8 cellular contexts compared by ENCODE assay signal in the genomic region with DNA sequence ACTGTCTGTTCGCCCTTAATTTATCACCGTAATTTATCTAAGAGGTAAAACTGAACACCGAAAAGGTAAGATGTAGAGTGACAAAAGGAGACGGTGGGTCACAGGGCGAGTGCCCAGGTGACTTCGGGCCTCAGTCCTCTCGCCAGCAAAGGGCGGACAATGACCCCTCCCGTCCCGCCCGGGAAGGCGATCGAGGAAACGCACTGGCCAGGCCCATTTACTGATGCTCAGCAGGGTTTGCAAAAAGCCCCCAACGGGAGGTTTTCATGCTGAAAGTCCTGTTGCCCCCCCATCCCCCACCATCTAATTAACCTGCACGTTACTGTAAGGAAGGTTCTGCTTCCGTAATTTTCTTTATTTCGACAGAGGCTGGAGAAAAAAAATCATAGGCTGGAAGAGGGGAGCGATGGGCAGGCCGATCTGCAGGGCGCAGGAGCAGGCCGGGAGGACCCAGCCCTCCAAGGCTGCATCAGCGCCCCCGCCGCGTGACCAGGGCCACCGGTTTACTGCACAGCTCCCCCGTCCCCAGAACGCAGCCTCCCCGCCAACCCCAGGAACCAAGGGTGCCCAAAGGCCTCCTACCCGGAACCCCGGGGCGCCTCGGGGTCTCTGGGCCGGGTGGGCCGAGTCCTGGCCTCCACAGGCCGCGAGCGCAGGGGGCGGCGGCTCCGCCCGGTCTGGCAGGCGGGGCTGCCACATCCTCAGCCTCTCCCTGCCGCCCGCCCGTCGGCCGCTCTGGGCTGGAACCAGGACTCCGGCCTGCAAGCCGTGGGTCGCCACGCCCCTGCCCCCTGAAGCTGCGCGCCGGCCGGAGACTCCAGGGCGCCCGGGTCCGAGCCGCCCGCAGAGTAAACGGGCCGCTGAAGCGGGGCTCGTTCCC. TPM values are rescaled to one million over a fixed set of nuclear protein-coding genes. Genes with fewer than 3 reads are reported as not detected.
A peak's percentile ranks its signal among the peaks of the same experiment; 100 is the strongest.
DNase-seq lines count a peak whose midpoint lies in the region; ATAC-seq and TF ChIP-seq lines count a peak whose summit lies in the region.

No MANE protein-coding gene starts in this region.

- H3K9me3 Mint-ChIP-seq in naive thymus-derived CD8-positive, alpha-beta T cell = no peaks in the 10 kb centered on the region
- H3K9me3 Mint-ChIP-seq in stimulated activated naive CD8-positive, alpha-beta T cell treated with anti-CD3 and anti-CD28 coated beads, Interleukin-15, amount 100 ng/mL, for 72 hours = no peaks in the 10 kb centered on the region

- peak; percentile 34 for ATAC-seq in HG03103 (IDR thresholded peaks at IDR 0.05; ENCODE audit: low read depth, unreplicated experiment)
- peak; percentile 29 to 38 for ATAC-seq in naive thymus-derived CD8-positive, alpha-beta T cell
- peak; percentile 60 for ATAC-seq in stimulated activated naive CD8-positive, alpha-beta T cell treated with anti-CD3 and anti-CD28 coated beads, Interleukin-15, amount 100 ng/mL, for 72 hours

- H3K4me3 Mint-ChIP-seq in naive thymus-derived CD8-positive, alpha-beta T cell = peak overlapping the region; percentile 74 to 92 (median 82)
- peak overlapping the region; percentile 87 to 88 for H3K4me3 Mint-ChIP-seq in stimulated activated naive CD8-positive, alpha-beta T cell treated with anti-CD3 and anti-CD28 coated beads, Interleukin-15, amount 100 ng/mL, for 72 hours

- H3K27me3 Mint-ChIP-seq in naive thymus-derived CD8-positive, alpha-beta T cell = peaks cover 0 to 11% (median 7%) of the 10 kb centered on the region in 5 donors
- peaks cover 26% of the 10 kb centered on the region for H3K27me3 Mint-ChIP-seq in stimulated activated naive CD8-positive, alpha-beta T cell treated with anti-CD3 and anti-CD28 coated beads, Interleukin-15, amount 100 ng/mL, for 72 hours

- peak; percentile 1 for TF ChIP-seq CTCF in fibroblast of pulmonary artery (IDR thresholded peaks at IDR 0.05; ENCODE audit: low read length, missing control alignments)

- H3K36me3 Mint-ChIP-seq in naive thymus-derived CD8-positive, alpha-beta T cell = no peaks in the 10 kb centered on the region

- DNase-seq in SIG-M5 treated with dmso at 0.1 percent for 504 hours (lab: John Stamatoyannopoulos, UW; ENCODE audit: unreplicated experiment) = peak; percentile 41
- DNase-seq in SIG-M5 (lab: John Stamatoyannopoulos, UW) = no peak
- DNase-seq in OCI-M1 (lab: John Stamatoyannopoulos, UW) = peak; percentile 74
- peak; percentile 23 for DNase-seq in activated effector memory CD4-positive, alpha-beta T cell treated with Interleukin-2 at 50 U/mL for 16 hours
- peak; percentile 62 for DNase-seq in fibroblast of pulmonary artery (ENCODE audit: low read depth)
- peak; percentile 20 to 73 (median 46) for DNase-seq in naive thymus-derived CD8-positive, alpha-beta T cell
- peak; percentile 60 to 61 for DNase-seq in stimulated activated naive CD8-positive, alpha-beta T cell treated with anti-CD3 and anti-CD28 coated beads, Interleukin-15, amount 100 ng/mL, for 72 hours

- H3K4me3 ChIP-seq in fibroblast of pulmonary artery (replicated peaks; ENCODE audit: low read depth, low read length) = peak overlapping the region; percentile 77

- H3K27ac Mint-ChIP-seq in naive thymus-derived CD8-positive, alpha-beta T cell = peak overlapping the region in 6 of 10 donors; percentile 31 to 83 (median 70)
- H3K27ac Mint-ChIP-seq in stimulated activated naive CD8-positive, alpha-beta T cell treated with anti-CD3 and anti-CD28 coated beads, Interleukin-15, amount 100 ng/mL, for 72 hours = peak overlapping the region; percentile 12 to 82

- POLR2A ChIA-PET in naive thymus-derived CD8-positive, alpha-beta T cell (lab: Charles Lee) = interaction anchor here (1.4 kb wide), 1 partner anchor 15 kb away, joined by 3 read pairs; no protein-coding TSS in a partner anchor

- peaks cover 13 to 38% (median 23%) of the 10 kb centered on the region in 4 donors for H3K4me1 Mint-ChIP-seq in naive thymus-derived CD8-positive, alpha-beta T cell
- H3K4me1 Mint-ChIP-seq in stimulated activated naive CD8-positive, alpha-beta T cell treated with anti-CD3 and anti-CD28 coated beads, Interleukin-15, amount 100 ng/mL, for 72 hours = peaks cover 22% of the 10 kb centered on the region

RNA-seq across cellular contexts. Expression of a gene that starts 0.6 kb away (rescaled TPM):
- 10 to 100 TPM; 47.1 to 47.2 TPM for total RNA-seq in naive thymus-derived CD8-positive, alpha-beta T cell
- polyA plus RNA-seq in naive thymus-derived CD8-positive, alpha-beta T cell = 10 to 100 TPM; 67.9 to 91.5 (median 81.1) TPM

RNA-seq across cellular contexts. Expression of a gene that starts 31.7 kb away (rescaled TPM):
- not detected for total RNA-seq in naive thymus-derived CD8-positive, alpha-beta T cell
- not detected for polyA plus RNA-seq in naive thymus-derived CD8-positive, alpha-beta T cell

RNA-seq across cellular contexts. Expression of a gene that starts 43.5 kb away (rescaled TPM):
- total RNA-seq in naive thymus-derived CD8-positive, alpha-beta T cell = 10 to 100 TPM; 26.5 to 27.4 TPM
- polyA plus RNA-seq in naive thymus-derived CD8-positive, alpha-beta T cell = 10 to 100 TPM; 18.1 to 23.3 (median 21.5) TPM
